Comparison of ENCODE assay signal across 3 cellular contexts in genomic region chr10:20959178-20959577, GRCh38.
TF ChIP-seq lines count a peak whose summit lies in the region.

No MANE protein-coding gene starts in this region.

TF ChIP-seq in HEK293, 187 proteins besides CTCF, POLR2A, EP300 and RAD21 (continued from another document):
- no peak for TF ChIP-seq ZNF311 (tag by site-specific recombination; IDR thresholded peaks at IDR 0.05; ENCODE audit: borderline replicate concordance)

TF ChIP-seq in SK-N-SH, 30 proteins besides CTCF, POLR2A, EP300 and RAD21:
- TF ChIP-seq FOXJ3 (CRISPR knock-in tag; IDR thresholded peaks at IDR 0.05) (0 out of 2 replicates have a peak, but pooled peaks have one; percentile 25), MXI1 (IDR thresholded peaks at IDR 0.05; ENCODE audit: low read depth, low read length) (peak; percentile 18; the same call in 1 of the 2 replicates), ELF1 (IDR thresholded peaks at IDR 0.05) (no peak), TCF12 (IDR thresholded peaks at IDR 0.05) (peak; percentile 25; the same call in 1 of the 2 replicates), CHD2 (IDR thresholded peaks at IDR 0.05; ENCODE audit: low read length, partially characterized antibody) (peak; percentile 41), RCOR1 (IDR thresholded peaks at IDR 0.05; ENCODE audit: low read length) (peak; percentile 63; the same call in 1 of the 2 replicates), GABPA (IDR thresholded peaks at IDR 0.05; ENCODE audit: low read depth) (no peak), EZH2phosphoT487 (IDR thresholded peaks at IDR 0.05; ENCODE audit: borderline replicate concordance, low read depth) (no peak), NFIC (IDR thresholded peaks at IDR 0.05; ENCODE audit: borderline replicate concordance) (no peak), SMC3 (IDR thresholded peaks at IDR 0.05; ENCODE audit: low read depth, low read length) (no peak), FOSL2 (IDR thresholded peaks at IDR 0.05; ENCODE audit: borderline replicate concordance, low read depth) (no peak), GATA2 (CRISPR knock-in tag; IDR thresholded peaks at IDR 0.05) (peak; percentile 54), POLR2AphosphoS5 (IDR thresholded peaks at IDR 0.05; ENCODE audit: low read depth, low read length) (no peak), NRF1 (IDR thresholded peaks at IDR 0.05; ENCODE audit: low read depth, low read length) (no peak), YY1 (IDR thresholded peaks at IDR 0.05; ENCODE audit: low read depth) (no peak)
- TF ChIP-seq, protein P1, sequence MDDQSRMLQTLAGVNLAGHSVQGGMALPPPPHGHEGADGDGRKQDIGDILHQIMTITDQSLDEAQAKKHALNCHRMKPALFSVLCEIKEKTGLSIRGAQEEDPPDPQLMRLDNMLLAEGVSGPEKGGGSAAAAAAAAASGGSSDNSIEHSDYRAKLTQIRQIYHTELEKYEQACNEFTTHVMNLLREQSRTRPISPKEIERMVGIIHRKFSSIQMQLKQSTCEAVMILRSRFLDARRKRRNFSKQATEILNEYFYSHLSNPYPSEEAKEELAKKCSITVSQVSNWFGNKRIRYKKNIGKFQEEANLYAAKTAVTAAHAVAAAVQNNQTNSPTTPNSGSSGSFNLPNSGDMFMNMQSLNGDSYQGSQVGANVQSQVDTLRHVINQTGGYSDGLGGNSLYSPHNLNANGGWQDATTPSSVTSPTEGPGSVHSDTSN (IDR thresholded peaks at IDR 0.05): no peak
TF ChIP-seq in SK-N-SH: peak in this region for 6.

TF ChIP-seq in SK-N-SH treated with all-trans-retinoic acid at 6 μM for 48 hours, 23 proteins besides CTCF, POLR2A, EP300 and RAD21 (continued from another document):
- TF ChIP-seq BACH2 (CRISPR knock-in tag; IDR thresholded peaks at IDR 0.05; ENCODE audit: borderline replicate concordance) (no peak), ZNF70 (CRISPR knock-in tag; IDR thresholded peaks at IDR 0.05) (0 out of 2 replicates have a peak, but pooled peaks have one; percentile 3)
- TF ChIP-seq, protein P2, sequence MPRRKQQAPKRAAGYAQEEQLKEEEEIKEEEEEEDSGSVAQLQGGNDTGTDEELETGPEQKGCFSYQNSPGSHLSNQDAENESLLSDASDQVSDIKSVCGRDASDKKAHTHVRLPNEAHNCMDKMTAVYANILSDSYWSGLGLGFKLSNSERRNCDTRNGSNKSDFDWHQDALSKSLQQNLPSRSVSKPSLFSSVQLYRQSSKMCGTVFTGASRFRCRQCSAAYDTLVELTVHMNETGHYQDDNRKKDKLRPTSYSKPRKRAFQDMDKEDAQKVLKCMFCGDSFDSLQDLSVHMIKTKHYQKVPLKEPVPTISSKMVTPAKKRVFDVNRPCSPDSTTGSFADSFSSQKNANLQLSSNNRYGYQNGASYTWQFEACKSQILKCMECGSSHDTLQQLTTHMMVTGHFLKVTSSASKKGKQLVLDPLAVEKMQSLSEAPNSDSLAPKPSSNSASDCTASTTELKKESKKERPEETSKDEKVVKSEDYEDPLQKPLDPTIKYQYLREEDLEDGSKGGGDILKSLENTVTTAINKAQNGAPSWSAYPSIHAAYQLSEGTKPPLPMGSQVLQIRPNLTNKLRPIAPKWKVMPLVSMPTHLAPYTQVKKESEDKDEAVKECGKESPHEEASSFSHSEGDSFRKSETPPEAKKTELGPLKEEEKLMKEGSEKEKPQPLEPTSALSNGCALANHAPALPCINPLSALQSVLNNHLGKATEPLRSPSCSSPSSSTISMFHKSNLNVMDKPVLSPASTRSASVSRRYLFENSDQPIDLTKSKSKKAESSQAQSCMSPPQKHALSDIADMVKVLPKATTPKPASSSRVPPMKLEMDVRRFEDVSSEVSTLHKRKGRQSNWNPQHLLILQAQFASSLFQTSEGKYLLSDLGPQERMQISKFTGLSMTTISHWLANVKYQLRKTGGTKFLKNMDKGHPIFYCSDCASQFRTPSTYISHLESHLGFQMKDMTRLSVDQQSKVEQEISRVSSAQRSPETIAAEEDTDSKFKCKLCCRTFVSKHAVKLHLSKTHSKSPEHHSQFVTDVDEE (CRISPR knock-in tag; IDR thresholded peaks at IDR 0.05): peak; percentile 86
TF ChIP-seq in SK-N-SH treated with all-trans-retinoic acid at 6 μM for 48 hours: peak in this region for 3.
